ENCODE assay signal across 24 cellular contexts in genomic region chr11:38612701-38613100, GRCh38.
DNase-seq lines count a peak whose midpoint lies in the region; ATAC-seq and TF ChIP-seq lines count a peak whose summit lies in the region.
"Had no signal": no experiment of that assay in that cellular context is flagged by ENCODE, and none has a peak within 500 bp of the region (broad histone marks: within the 10 kb centered on the region; RNA-seq: fewer than 3 reads in every experiment).

No MANE protein-coding gene starts in this region.

- H3F3A ChIP-seq in neural progenitor cell (ENCODE audit: low read depth): no peaks in the 10 kb centered on the region

- H3K79me2 ChIP-seq in KMS-11 (ENCODE audit: insufficient read depth, low read depth): no peaks in the 10 kb centered on the region
- no peaks in the 10 kb centered on the region for H3K79me2 ChIP-seq in neural progenitor cell (ENCODE audit: low read depth)

- TF ChIP-seq CTCF in KMS-11 (conservative IDR thresholded peaks at IDR 0.05; ENCODE audit: low read depth, low read length) (no peak), neural progenitor cell (IDR thresholded peaks at IDR 0.05) (no peak), sigmoid colon (IDR thresholded peaks at IDR 0.05) (no peak)

- peaks cover 3% of the 10 kb centered on the region for H3K27me3 Mint-ChIP-seq in neural progenitor cell (ENCODE audit: insufficient read depth, low read depth)
- H3K27me3 Mint-ChIP-seq: CD4-positive, alpha-beta memory T cell; CD4-positive, CD25-positive, alpha-beta regulatory T cell; CD8-positive, alpha-beta memory T cell had no signal

- peaks cover 10% of the 10 kb centered on the region for H3K9me3 Mint-ChIP-seq in neural progenitor cell

- H3K4me3 Mint-ChIP-seq in neural progenitor cell: no peak overlapping the region
- H3K4me3 Mint-ChIP-seq: CD14-positive monocyte; CD4-positive, alpha-beta memory T cell; CD4-positive, CD25-positive, alpha-beta regulatory T cell; CD8-positive, alpha-beta memory T cell had no signal

- H3K27me3 ChIP-seq in KMS-11 (ENCODE audit: insufficient read depth, low read depth): no peaks in the 10 kb centered on the region
- no peaks in the 10 kb centered on the region for H3K27me3 ChIP-seq in neural progenitor cell
- H3K27me3 ChIP-seq in sigmoid colon: no peaks in the 10 kb centered on the region
- H3K27me3 ChIP-seq: BE2C, BLaER1 had no signal

- no peak overlapping the region for H3K4me3 ChIP-seq in KMS-11 (IDR thresholded peaks at IDR 0.05; ENCODE audit: insufficient read depth, low read depth, low read length)
- H3K4me3 ChIP-seq in neural progenitor cell: no peak overlapping the region
- H3K4me3 ChIP-seq in sigmoid colon: no peak overlapping the region
- H3K4me3 ChIP-seq: BLaER1, GM12878 had no signal

- no peaks in the 10 kb centered on the region for H3K36me3 Mint-ChIP-seq in neural progenitor cell
- H3K36me3 Mint-ChIP-seq: CD14-positive monocyte; CD4-positive, alpha-beta memory T cell; CD4-positive, CD25-positive, alpha-beta regulatory T cell; CD8-positive, alpha-beta memory T cell had no signal

- no peak for TF ChIP-seq POLR2A in sigmoid colon (IDR thresholded peaks at IDR 0.05)

- TF ChIP-seq EP300 in sigmoid colon (IDR thresholded peaks at IDR 0.05): no peak

- no peak overlapping the region for H3K27ac Mint-ChIP-seq in neural progenitor cell
- H3K27ac Mint-ChIP-seq: CD14-positive monocyte; CD4-positive, alpha-beta memory T cell; CD4-positive, CD25-positive, alpha-beta regulatory T cell; CD8-positive, alpha-beta memory T cell had no signal

- no peaks in the 10 kb centered on the region for H3K4me1 ChIP-seq in KMS-11 (ENCODE audit: low read depth, poor library complexity, severe bottlenecking)
- H3K4me1 ChIP-seq in neural progenitor cell: no peaks in the 10 kb centered on the region
- no peaks in the 10 kb centered on the region for H3K4me1 ChIP-seq in sigmoid colon
- H3K4me1 ChIP-seq: BE2C had no signal

- DNase-seq in foreskin melanocyte (peak; percentile 3), neural progenitor cell (ENCODE audit: low spot score) (no peak), sigmoid colon (no peak), inferior parietal cortex (ENCODE audit: extremely low spot score) (no peak)
- DNase-seq: 8988T; ACHN; BE2C; C1 segment of cervical spinal cord; CD4-positive, alpha-beta memory T cell; CD4-positive, CD25-positive, alpha-beta regulatory T cell; CD8-positive, alpha-beta memory T cell; COR-L47; DMS 273 treated with DMSO at 0.1 percent for 48 hours; DMS153; DMS53; DMS79; DND-41; EL; GDM1 had no signal

- no peaks in the 10 kb centered on the region for H3K36me3 ChIP-seq in KMS-11 (ENCODE audit: insufficient read depth)
- H3K36me3 ChIP-seq in neural progenitor cell: no peaks in the 10 kb centered on the region
- no peaks in the 10 kb centered on the region for H3K36me3 ChIP-seq in sigmoid colon
- H3K36me3 ChIP-seq: BE2C, BLaER1 had no signal

- ATAC-seq in HG02588 (IDR thresholded peaks at IDR 0.05; ENCODE audit: unreplicated experiment): no peak
- ATAC-seq: GM12878 had no signal

- no peaks in the 10 kb centered on the region for H3K4me1 Mint-ChIP-seq in neural progenitor cell
- H3K4me1 Mint-ChIP-seq: CD14-positive monocyte; CD4-positive, CD25-positive, alpha-beta regulatory T cell; CD8-positive, alpha-beta memory T cell had no signal

- H4K20me1 ChIP-seq in KMS-11 (ENCODE audit: insufficient read depth): no peaks in the 10 kb centered on the region
- H4K20me1 ChIP-seq in neural progenitor cell (ENCODE audit: low read depth): no peaks in the 10 kb centered on the region
- H4K20me1 ChIP-seq: BLaER1 had no signal

- H2AFZ ChIP-seq in KMS-11 (ENCODE audit: low read depth) (0 out of 2 replicates have a peak overlapping the region, but pooled peaks have one; percentile 6), neural progenitor cell (replicated peaks) (peak overlapping the region; percentile 34)

- H3K9me3 ChIP-seq in neural progenitor cell (ENCODE audit: low read depth): no peaks in the 10 kb centered on the region
- H3K9me3 ChIP-seq in sigmoid colon: peaks cover 0 to 2% (median 0%) of the 10 kb centered on the region in 4 donors
- H3K9me3 ChIP-seq: BE2C, BLaER1 had no signal

- H3K27ac ChIP-seq in KMS-11: no peak overlapping the region
- no peak overlapping the region for H3K27ac ChIP-seq in neural progenitor cell
- no peak overlapping the region for H3K27ac ChIP-seq in sigmoid colon
- H3K27ac ChIP-seq: BLaER1 had no signal

- H3K4me2 ChIP-seq in KMS-11: no peak overlapping the region
- H3K4me2 ChIP-seq in neural progenitor cell: no peak overlapping the region
- H3K4me2 ChIP-seq: BLaER1 had no signal

- no peak overlapping the region for H3K9ac ChIP-seq in KMS-11
- H3K9ac ChIP-seq in neural progenitor cell: no peak overlapping the region
- H3K9ac ChIP-seq: BLaER1 had no signal

- intact Hi-C loops in sigmoid colon (cut with DNase I): no loop called here
